Comparison of ENCODE assay signal across 8 cellular contexts in genomic region chr19:15379083-15379995, GRCh38. TPM values are rescaled to one million over a fixed set of nuclear protein-coding genes. Genes with fewer than 3 reads are reported as not detected.
DNase-seq lines count a peak whose midpoint lies in the region; ATAC-seq and TF ChIP-seq lines count a peak whose summit lies in the region.

TSS of gene AKAP8 (minus strand) at chr19:15379787. CDS start at chr19:15379731, 56 bp downstream.

- no peaks in the 10 kb centered on the region for H3K36me3 Mint-ChIP-seq in activated T-cell treated with anti-CD3 and anti-CD28 coated beads, Interleukin-2, amount 50 U/mL, for 4 hours (ENCODE audit: insufficient read depth)

- H3K79me2 ChIP-seq in KMS-11 (ENCODE audit: insufficient read depth, low read depth) = peaks cover 53% of the 10 kb centered on the region

- H3K9ac ChIP-seq in KMS-11 (peak within 1 kb of the TSS; percentile 99), mucosa of stomach (ENCODE audit: low read length) (peak within 1 kb of the TSS; percentile 92)

- TF ChIP-seq CTCF in KMS-11 (conservative IDR thresholded peaks at IDR 0.05; ENCODE audit: low read depth, low read length) (no peak), Panc1 (IDR thresholded peaks at IDR 0.05) (no peak)

- no peaks in the 10 kb centered on the region for H3K27me3 ChIP-seq in KMS-11 (ENCODE audit: insufficient read depth, low read depth)
- H3K27me3 ChIP-seq in Panc1 (ENCODE audit: control insufficient read depth, insufficient read depth, low read length) = no peaks in the 10 kb centered on the region
- no peaks in the 10 kb centered on the region for H3K27me3 ChIP-seq in esophagus (ENCODE audit: control insufficient read depth in 1 of 2, insufficient read depth in 2 of 2, low read length in 2 of 2)
- H3K27me3 ChIP-seq in mucosa of stomach (ENCODE audit: control insufficient read depth, insufficient read depth, low read length) = no peaks in the 10 kb centered on the region

- in situ Hi-C loops in Panc1 (cut with HindIII; ENCODE audit: low pct_unique_long_range_greater_than_20kb, low sequenced_read_pairs) = no loop called here

- no peaks in the 10 kb centered on the region; the same call in 1 of the 2 replicates for H3K36me3 ChIP-seq in KMS-11 (ENCODE audit: insufficient read depth)
- H3K36me3 ChIP-seq in Panc1 (ENCODE audit: control insufficient read depth, insufficient read depth, low read length) = no peaks in the 10 kb centered on the region; the same call in 1 of the 2 replicates
- peaks cover 0 to 2% of the 10 kb centered on the region in 2 donors for H3K36me3 ChIP-seq in esophagus (ENCODE audit: control insufficient read depth in 2 of 2, insufficient read depth in 2 of 2, low read length in 1 of 2)
- H3K36me3 ChIP-seq in mucosa of stomach (ENCODE audit: control insufficient read depth, insufficient read depth, low read length) = no peaks in the 10 kb centered on the region

- H3K27ac ChIP-seq in KMS-11 (peak within 1 kb of the TSS; percentile 100), Panc1 (ENCODE audit: low read length) (peak within 1 kb of the TSS; percentile 94), esophagus (ENCODE audit: low read depth in 2 of 2, low read length in 1 of 2) (peak within 1 kb of the TSS; percentile 96 to 98)

- peak within 1 kb of the TSS; percentile 52 for H2AFZ ChIP-seq in KMS-11 (ENCODE audit: low read depth)

- H3K4me1 ChIP-seq in KMS-11 (ENCODE audit: low read depth, poor library complexity, severe bottlenecking) = peaks cover 32% of the 10 kb centered on the region
- peaks cover 19% of the 10 kb centered on the region for H3K4me1 ChIP-seq in Panc1 (ENCODE audit: control insufficient read depth, insufficient read depth, low read length)
- peaks cover 9 to 11% of the 10 kb centered on the region in 2 donors for H3K4me1 ChIP-seq in esophagus (ENCODE audit: control insufficient read depth in 2 of 2, insufficient read depth in 2 of 2, low read length in 1 of 2)
- H3K4me1 ChIP-seq in mucosa of stomach (ENCODE audit: control insufficient read depth, insufficient read depth, low read length) = peaks cover 26% of the 10 kb centered on the region

- no peaks in the 10 kb centered on the region for H4K20me1 ChIP-seq in KMS-11 (ENCODE audit: insufficient read depth)

- intact Hi-C loops in Panc1 (cut with micrococcal nuclease; ENCODE audit: unreplicated experiment) = no loop called here

- H3K4me3 ChIP-seq in KMS-11 (IDR thresholded peaks at IDR 0.05; ENCODE audit: insufficient read depth, low read depth, low read length) = no peak within 1 kb of the TSS
- peak within 1 kb of the TSS; percentile 83 to 96 for H3K4me3 ChIP-seq in Panc1 (ENCODE audit: low read depth in 2 of 2, low read length in 2 of 2)
- peak within 1 kb of the TSS; percentile 72 to 98 for H3K4me3 ChIP-seq in esophagus (ENCODE audit: low read depth in 1 of 2, low read length in 2 of 2)
- peak within 1 kb of the TSS; percentile 98 for H3K4me3 ChIP-seq in mucosa of stomach (ENCODE audit: low read length)

- WGBS in esophagus, 2 donors = 0% methylated on average over 96 to 111 of the region's 111 CpGs

- no peaks in the 10 kb centered on the region for H3K9me3 Mint-ChIP-seq in activated T-cell treated with anti-CD3 and anti-CD28 coated beads, Interleukin-2, amount 50 U/mL, for 4 hours

- POLR2A ChIA-PET in Panc1 (lab: Charles Lee) = interaction anchor here (0.6 to 1.2 kb wide), 3 partner anchors 40 to 1174 kb away, joined by 3 to 7 read pairs (median 4); partner anchors contain the start of gene AKAP8L

- no TSS peak for BruUV-seq in Panc1 (replicated peaks; lab: Mats Ljungman, UMichigan)

- no peaks in the 10 kb centered on the region for H3K27me3 Mint-ChIP-seq in activated T-cell treated with anti-CD3 and anti-CD28 coated beads, Interleukin-2, amount 50 U/mL, for 4 hours (ENCODE audit: low read depth)

- peak; percentile 79 for ATAC-seq in GM21786 (IDR thresholded peaks at IDR 0.05; ENCODE audit: unreplicated experiment)
- peak; percentile 94 for ATAC-seq in Panc1
- peak; percentile 89 to 90 for ATAC-seq in activated T-cell treated with anti-CD3 and anti-CD28 coated beads, Interleukin-2, amount 50 U/mL, for 4 hours

- peak within 1 kb of the TSS; percentile 98 for H3K4me2 ChIP-seq in KMS-11

- H3K4me1 Mint-ChIP-seq in activated T-cell treated with anti-CD3 and anti-CD28 coated beads, Interleukin-2, amount 50 U/mL, for 4 hours (ENCODE audit: low read depth) = peaks cover 46% of the 10 kb centered on the region

- H3K4me3 Mint-ChIP-seq in activated T-cell treated with anti-CD3 and anti-CD28 coated beads, Interleukin-2, amount 50 U/mL, for 4 hours = peak within 1 kb of the TSS; percentile 99

- DNase-seq in DMS79 (lab: John Stamatoyannopoulos, UW) (peak; percentile 92), Panc1 (ENCODE audit: low read depth, low spot score) (peak; percentile 78)
- DNase-seq in activated T-cell treated with anti-CD3 and anti-CD28 coated beads, Interleukin-2, amount 50 U/mL, for 4 hours = peak; percentile 97
- DNase-seq in stimulated activated CD8-positive, alpha-beta memory T cell treated with anti-CD3 and anti-CD28 coated beads, Interleukin-4, amount 100 ng/mL, for 48 hours = peak; percentile 98

- no peaks in the 10 kb centered on the region for H3K9me3 ChIP-seq in Panc1 (ENCODE audit: control insufficient read depth, insufficient read depth, low read depth, low read length)
- H3K9me3 ChIP-seq in esophagus (ENCODE audit: control insufficient read depth in 2 of 2, insufficient read depth in 1 of 2, low read depth in 1 of 2, low read length in 1 of 2) = no peaks in the 10 kb centered on the region
- no peaks in the 10 kb centered on the region for H3K9me3 ChIP-seq in mucosa of stomach (ENCODE audit: control insufficient read depth, low read length)

- CTCF ChIA-PET in Panc1 (lab: Charles Lee) = interaction anchor here (0.6 to 0.7 kb wide), 2 partner anchors 99 to 171 kb away, joined by 3 to 5 read pairs; no protein-coding TSS in a partner anchor

RNA-seq across cellular contexts. Expression of gene AKAP8, which starts in this region (rescaled TPM):
- total RNA-seq in Panc1 (2021; ENCODE audit: unreplicated experiment) = 50.8 TPM
- 38.6 TPM for polyA plus RNA-seq in Panc1 (2012; ENCODE audit: insufficient read length)
- 10 to 100 TPM; 83.0 to 88.8 (median 88.0) TPM for total RNA-seq in activated T-cell treated with anti-CD3 and anti-CD28 coated beads, Interleukin-2, amount 50 U/mL, for 4 hours
- 10 to 100 TPM; 13.1 to 15.0 TPM for polyA plus RNA-seq in esophagus
